In genomic region chr1:70961374-70961773, GRCh38 we compare ENCODE assay signal across 1 cellular context.
TF ChIP-seq lines count a peak whose summit lies in the region.

No MANE protein-coding gene starts in this region.

TF ChIP-seq in K562, 482 proteins besides CTCF, POLR2A, EP300 and RAD21 (continued from another document):
- TF ChIP-seq E2F1 (CRISPR knock-in tag; IDR thresholded peaks at IDR 0.05) (no peak), CREM (IDR thresholded peaks at IDR 0.05; ENCODE audit: low read depth) (peak; percentile 46; the same call in 1 of the 2 replicates), PRDM10 (IDR thresholded peaks at IDR 0.05; ENCODE audit: partially characterized antibody) (no peak), ZBTB5 (IDR thresholded peaks at IDR 0.05) (no peak), PURB (CRISPR knock-in tag; IDR thresholded peaks at IDR 0.05; ENCODE audit: low read depth) (no peak), HOMEZ (CRISPR knock-in tag; IDR thresholded peaks at IDR 0.05) (no peak), CBFA2T2 (conservative IDR thresholded peaks at IDR 0.05) (0 out of 2 replicates have a peak, but pooled peaks have one; percentile 9), ARID3A (IDR thresholded peaks at IDR 0.05; ENCODE audit: borderline replicate concordance, low read depth, low read length) (no peak), ETV1 (tag; conservative IDR thresholded peaks at IDR 0.05; ENCODE audit: low read depth) (no peak), ZNF696 (CRISPR knock-in tag; conservative IDR thresholded peaks at IDR 0.05) (no peak)
